ENCODE assay signal across 8 cellular contexts in the genomic region with DNA sequence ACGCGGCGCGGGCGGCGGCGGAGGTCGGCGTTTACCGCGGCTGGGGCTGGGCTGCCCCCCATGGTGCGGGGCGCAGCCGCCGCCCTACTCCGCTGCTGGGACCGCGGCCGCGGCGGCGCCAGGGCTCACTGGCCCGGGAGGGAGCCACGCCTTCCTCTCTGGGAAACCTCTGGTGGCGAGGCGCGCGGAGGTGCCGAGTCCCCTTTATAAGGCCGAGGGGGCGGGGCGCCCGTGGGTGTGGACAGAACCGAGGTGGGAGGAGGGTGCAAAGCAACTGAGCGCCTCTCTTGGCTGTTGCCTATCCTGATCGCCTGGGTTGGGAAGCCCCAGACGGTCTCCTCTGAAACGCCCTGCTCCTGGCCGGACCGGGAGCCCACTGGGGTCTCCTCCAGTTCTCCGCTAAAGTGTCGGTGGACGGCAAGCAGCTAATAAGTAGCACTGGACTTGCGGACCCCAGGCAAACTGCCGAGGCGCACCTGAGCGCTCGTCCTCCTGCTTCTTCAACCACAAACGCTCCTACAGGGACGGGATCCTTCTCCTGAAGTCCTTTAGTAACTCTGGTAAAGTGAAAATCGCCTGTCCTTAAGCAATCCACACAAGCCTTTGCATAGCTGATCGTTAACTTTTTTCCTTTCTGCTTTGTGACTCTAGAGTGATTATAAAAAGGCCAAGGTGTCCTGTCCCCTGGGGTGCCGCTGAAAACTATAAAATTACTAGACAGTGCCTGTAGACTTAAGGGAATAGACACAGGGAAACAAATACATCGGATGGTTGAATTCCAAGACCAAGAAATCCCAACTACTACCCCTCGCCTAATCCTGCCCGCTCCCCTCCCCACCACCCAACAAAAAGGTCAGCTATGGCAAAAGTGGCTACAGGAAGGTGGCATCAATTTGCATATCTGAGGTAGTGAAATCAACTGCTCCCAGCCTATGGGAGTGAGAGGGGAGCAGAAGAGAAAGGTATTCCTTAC. TPM values are rescaled to one million over a fixed set of nuclear protein-coding genes. Genes with fewer than 3 reads are reported as not detected.
DNase-seq lines count a peak whose midpoint lies in the region; ATAC-seq and TF ChIP-seq lines count a peak whose summit lies in the region.

A gene (minus strand): TSS at position 182 of the 973 bp plus-strand sequence. CDS start 239 bp downstream, outside the sequence.

- no peak for TF ChIP-seq CTCF in foreskin keratinocyte (conservative IDR thresholded peaks at IDR 0.05)
- no peak for TF ChIP-seq CTCF in osteocyte (IDR thresholded peaks at IDR 0.05)

- H3K27me3 ChIP-seq in BLaER1: peaks cover 11% of the 10 kb centered on the region; the same call in 1 of the 2 replicates
- peaks cover 57% of the 10 kb centered on the region for H3K27me3 ChIP-seq in foreskin keratinocyte

- 0 out of 2 replicates have a peak within 1 kb of the TSS, but pooled peaks have one; percentile 18 for H3K4me3 ChIP-seq in BLaER1

- H3K36me3 Mint-ChIP-seq in activated T-cell treated with anti-CD3 and anti-CD28 coated beads, Interleukin-2, amount 50 U/mL, for 72 hours (ENCODE audit: insufficient read depth in 2 of 2): no peaks in the 10 kb centered on the region
- no peaks in the 10 kb centered on the region for H3K36me3 Mint-ChIP-seq in osteocyte (ENCODE audit: unreplicated experiment)

- H3K4me1 ChIP-seq in BLaER1 (no peaks in the 10 kb centered on the region), foreskin keratinocyte (no peaks in the 10 kb centered on the region)

- no peak within 1 kb of the TSS for H3K27ac Mint-ChIP-seq in activated T-cell treated with anti-CD3 and anti-CD28 coated beads, Interleukin-2, amount 50 U/mL, for 72 hours
- H3K27ac Mint-ChIP-seq in osteocyte (ENCODE audit: unreplicated experiment): no peak within 1 kb of the TSS

- H3K4me3 Mint-ChIP-seq in activated T-cell treated with anti-CD3 and anti-CD28 coated beads, Interleukin-2, amount 50 U/mL, for 72 hours: peak within 1 kb of the TSS; percentile 83 to 88
- H3K4me3 Mint-ChIP-seq in osteocyte (ENCODE audit: unreplicated experiment): peak within 1 kb of the TSS; percentile 72

- H3K9me3 Mint-ChIP-seq in activated T-cell treated with anti-CD3 and anti-CD28 coated beads, Interleukin-2, amount 50 U/mL, for 72 hours: no peaks in the 10 kb centered on the region
- no peaks in the 10 kb centered on the region for H3K9me3 Mint-ChIP-seq in osteocyte (ENCODE audit: unreplicated experiment)

- no peaks in the 10 kb centered on the region for H4K20me1 ChIP-seq in BLaER1

- H3K4me1 Mint-ChIP-seq in activated T-cell treated with anti-CD3 and anti-CD28 coated beads, Interleukin-2, amount 50 U/mL, for 72 hours (ENCODE audit: low read depth): peaks cover 7% of the 10 kb centered on the region
- peaks cover 8% of the 10 kb centered on the region for H3K4me1 Mint-ChIP-seq in osteocyte (ENCODE audit: unreplicated experiment)

- H3K36me3 ChIP-seq in BLaER1: no peaks in the 10 kb centered on the region

- H3K9ac ChIP-seq in BLaER1: no peak within 1 kb of the TSS

- peaks cover 52% of the 10 kb centered on the region for H3K27me3 Mint-ChIP-seq in activated T-cell treated with anti-CD3 and anti-CD28 coated beads, Interleukin-2, amount 50 U/mL, for 72 hours (ENCODE audit: low read depth)
- peaks cover 42% of the 10 kb centered on the region for H3K27me3 Mint-ChIP-seq in osteocyte (ENCODE audit: unreplicated experiment)

- ATAC-seq in GM21786 (IDR thresholded peaks at IDR 0.05; ENCODE audit: unreplicated experiment) (peak; percentile 31), foreskin keratinocyte (peak; percentile 62), GM18870 (IDR thresholded peaks at IDR 0.05; ENCODE audit: unreplicated experiment) (no peak)
- peak; percentile 63 to 66 for ATAC-seq in activated T-cell treated with anti-CD3 and anti-CD28 coated beads, Interleukin-2, amount 50 U/mL, for 72 hours (replicated peaks in 1 of 2)

- H3K4me2 ChIP-seq in BLaER1: no peak within 1 kb of the TSS

- H3K27ac ChIP-seq in BLaER1 (no peak within 1 kb of the TSS), foreskin keratinocyte (no peak within 1 kb of the TSS)

- DNase-seq in NCI-H526 treated with DMSO at 0.1 percent for 48 hours (lab: John Stamatoyannopoulos, UW) (peak; percentile 40), foreskin keratinocyte (no peak), osteocyte (ENCODE audit: extremely low spot score, unreplicated experiment) (no peak), NCI-H2107 (lab: John Stamatoyannopoulos, UW) (no peak)
- peak; percentile 34 to 66 for DNase-seq in activated T-cell treated with anti-CD3 and anti-CD28 coated beads, Interleukin-2, amount 50 U/mL, for 72 hours

- peaks cover 17% of the 10 kb centered on the region for H3K9me3 ChIP-seq in BLaER1

RNA-seq across cellular contexts. Expression of the gene that starts here (rescaled TPM):
- under 1 TPM in 1 of 2 donors, not detected in 1; 0.05 TPM for total RNA-seq in activated T-cell treated with anti-CD3 and anti-CD28 coated beads, Interleukin-2, amount 50 U/mL, for 72 hours
- not detected in 2 replicates for total RNA-seq in foreskin keratinocyte
- not detected in 2 replicates for polyA plus RNA-seq in foreskin keratinocyte
- not detected in 2 replicates for total RNA-seq in osteocyte

Comparison
In these comparisons a context has a peak if more than half of its experiments do, and no peak if none do; other contexts are left out.
1. Peak in DNase-seq and ATAC-seq in activated T-cell treated with anti-CD3 and anti-CD28 coated beads, Interleukin-2, amount 50 U/mL, for 72 hours; RNA of the gene not detected or under 1 TPM.
2. Peak in ATAC-seq in foreskin keratinocyte; RNA of the gene not detected or under 1 TPM.